9 cellular contexts compared by ENCODE assay signal in the genomic region with DNA sequence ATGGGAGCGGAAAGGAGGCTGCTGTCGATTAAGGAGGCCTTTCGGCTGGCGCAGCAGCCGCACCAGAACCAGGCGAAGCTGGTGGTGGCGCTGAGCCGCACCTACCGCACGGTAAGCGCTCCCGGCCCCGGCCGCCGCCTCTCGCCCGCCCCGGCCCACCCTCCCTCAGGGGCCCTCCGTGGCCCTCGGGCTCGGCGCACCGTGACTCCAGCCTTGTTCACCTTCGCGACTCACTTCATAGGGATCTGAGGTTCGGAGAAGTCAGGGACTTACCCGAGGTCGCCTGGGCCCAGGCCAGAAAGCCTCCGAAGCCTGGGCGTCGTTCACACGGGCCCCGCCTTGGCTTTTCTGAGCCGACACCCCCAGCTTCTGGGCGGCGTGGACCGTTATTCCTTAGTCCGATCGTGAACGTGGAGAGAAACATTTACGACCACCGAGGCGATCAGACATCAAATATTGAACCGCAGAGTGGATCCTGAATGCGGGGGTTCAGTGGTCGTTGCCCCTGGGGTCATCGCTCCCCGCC. TPM values are rescaled to one million over a fixed set of nuclear protein-coding genes. Genes with fewer than 3 reads are reported as not detected.
DNase-seq lines count a peak whose midpoint lies in the region; ATAC-seq and TF ChIP-seq lines count a peak whose summit lies in the region.
"Had no signal": no experiment of that assay in that cellular context is flagged by ENCODE, and none has a peak within 500 bp of the region (broad histone marks: within the 10 kb centered on the region; RNA-seq: fewer than 3 reads in every experiment).

No MANE protein-coding gene starts in this region.

- peak overlapping the region; percentile 89 for H3K4me3 ChIP-seq in epithelial cell of esophagus (ENCODE audit: low read length)

- H3K4me1 Mint-ChIP-seq in neural crest cell, result peaks cover 54% of the 10 kb centered on the region

- H3K36me3 Mint-ChIP-seq in neural crest cell (ENCODE audit: low read depth), result peaks cover 6% of the 10 kb centered on the region

- H3K27me3 Mint-ChIP-seq in neural crest cell (ENCODE audit: low read depth), result no peaks in the 10 kb centered on the region

- DNase-seq in stimulated activated CD4-positive, alpha-beta T cell treated with anti-CD3 and anti-CD28 coated beads, Interleukin-2, amount 100 ng/mL, for 24 hours, result peak; percentile 27 to 42
- DNase-seq in stimulated activated CD4-positive, alpha-beta T cell treated with anti-CD3 and anti-CD28 coated beads, Interleukin-4, amount 100 ng/mL, for 4 hours, result no peak
- DNase-seq in RKO (ENCODE audit: low spot score), result peak; percentile 49
- DNase-seq in epithelial cell of esophagus (ENCODE audit: low read depth), result no peak
- DNase-seq in neural crest cell (ENCODE audit: low read depth, low spot score), result no peak
- no peak for DNase-seq in T1000 (lab: John Stamatoyannopoulos, UW)
- no peak for DNase-seq in SHP77 (lab: John Stamatoyannopoulos, UW)

- TF ChIP-seq CTCF in epithelial cell of esophagus (IDR thresholded peaks at IDR 0.05; ENCODE audit: insufficient read depth, low read depth, low read length, missing control alignments) (no peak), neural crest cell (conservative IDR thresholded peaks at IDR 0.05) (no peak)

- H3K9me3 Mint-ChIP-seq in neural crest cell, result no peaks in the 10 kb centered on the region

- ATAC-seq in HG02938 (IDR thresholded peaks at IDR 0.05; ENCODE audit: unreplicated experiment), result peak; percentile 24

- peak overlapping the region; percentile 98 for H3K27ac Mint-ChIP-seq in neural crest cell (ENCODE audit: unreplicated experiment)

- peak overlapping the region; percentile 97 for H3K4me3 Mint-ChIP-seq in neural crest cell

RNA-seq across cellular contexts. Expression of gene NCAPG, which starts 0.4 kb away (rescaled TPM):
- 75.8 and 79.6 TPM in 2 replicates for total RNA-seq in neural crest cell

RNA-seq across cellular contexts. Expression of gene DCAF16, which starts 0.6 kb away (rescaled TPM):
- 57.4 and 58.2 TPM in 2 replicates for total RNA-seq in neural crest cell

RNA-seq across cellular contexts. Expression of gene FAM184B, which starts 29.7 kb away (rescaled TPM):
- 0.12 and 0.16 TPM in 2 replicates for total RNA-seq in neural crest cell
- total RNA-seq: renal cortical epithelial cell had no signal

Comparison
In these comparisons a context has a peak if more than half of its experiments do, and no peak if none do; other contexts are left out.
1. DNase-seq: peak in stimulated activated CD4-positive, alpha-beta T cell treated with anti-CD3 and anti-CD28 coated beads, Interleukin-2, amount 100 ng/mL, for 24 hours (2 of 2) and RKO (single experiment); none in stimulated activated CD4-positive, alpha-beta T cell treated with anti-CD3 and anti-CD28 coated beads, Interleukin-4, amount 100 ng/mL, for 4 hours (0 of 2), epithelial cell of esophagus (single experiment), neural crest cell (single experiment), T1000 (single experiment) and SHP77 (0 of 2).